Comparison of ENCODE assay signal across 18 cellular contexts in genomic region chr4:40482985-40483647, GRCh38.
DNase-seq lines count a peak whose midpoint lies in the region; ATAC-seq lines count a peak whose summit lies in the region.
"Had no signal": no experiment of that assay in that cellular context is flagged by ENCODE, and none has a peak within 500 bp of the region (broad histone marks: within the 10 kb centered on the region; RNA-seq: fewer than 3 reads in every experiment).

No MANE protein-coding gene starts in this region.

- DNase-seq in NCI-H510A treated with DMSO at 0.1 percent for 48 hours (lab: John Stamatoyannopoulos, UW) (peak; percentile 73), NCI-H510A (lab: John Stamatoyannopoulos, UW) (no peak), RPMI7951 (ENCODE audit: low read depth) (peak; percentile 20), iPS-NIHi7 (ENCODE audit: extremely low spot score) (peak; percentile 24), renal cortical epithelial cell (ENCODE audit: low read depth) (peak; percentile 81), NCI-H524 (lab: John Stamatoyannopoulos, UW) (no peak)
- DNase-seq in activated CD4-positive, alpha-beta T cell treated with anti-CD3 and anti-CD28 coated beads for 4 hours: no peak
- DNase-seq: activated T-cell treated with anti-CD3 and anti-CD28 coated beads, Interleukin-2, amount 50 U/mL, for 72 hours; CD4-positive, alpha-beta memory T cell; EL; foreskin fibroblast; IMR-90; PC-3; small intestine; stimulated activated naive B cell treated with anti-CD40 and anti-IgM and Interleukin-4, amounts not matched to agents 10 μg/mL and 1 μg/mL and 100 μg/mL, for 72 hours; upper lobe of left lung had no signal

- no peak for ATAC-seq in HG03439 (IDR thresholded peaks at IDR 0.05; ENCODE audit: unreplicated experiment)
- ATAC-seq: A549; activated T-cell treated with anti-CD3 and anti-CD28 coated beads, Interleukin-2, amount 50 U/mL, for 72 hours; PC-3; stimulated activated naive B cell treated with anti-CD40 and anti-IgM and Interleukin-4, amounts not matched to agents 10 μg/mL and 1 μg/mL and 100 μg/mL, for 72 hours had no signal

Comparison
In these comparisons a context has a peak if more than half of its experiments do, and no peak if none do; other contexts are left out.
1. DNase-seq: peak in NCI-H510A treated with DMSO at 0.1 percent for 48 hours (single experiment), RPMI7951 (single experiment), iPS-NIHi7 (single experiment) and renal cortical epithelial cell (single experiment); none in NCI-H510A (single experiment), NCI-H524 (0 of 2) and activated CD4-positive, alpha-beta T cell treated with anti-CD3 and anti-CD28 coated beads for 4 hours (0 of 2).